10 cellular contexts compared by ENCODE assay signal in the genomic region with DNA sequence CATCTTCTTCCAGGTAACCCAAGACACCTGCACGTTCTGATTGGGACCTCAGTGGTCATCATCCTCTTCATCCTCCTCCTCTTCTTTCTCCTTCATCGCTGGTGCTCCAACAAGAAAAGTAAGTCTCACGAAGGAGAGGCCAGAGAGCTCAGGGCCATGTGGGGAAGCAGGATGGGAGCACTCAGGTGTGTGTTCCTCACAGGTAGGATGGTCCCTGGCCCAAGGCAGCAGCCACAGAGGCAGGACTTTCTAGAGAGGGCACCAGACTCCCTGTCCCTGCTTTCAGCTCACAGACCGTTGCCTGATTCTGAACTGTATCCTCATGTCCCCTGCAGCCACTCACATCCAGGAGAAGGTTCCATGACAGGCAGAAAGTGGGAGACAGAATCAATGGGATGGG. TPM values are rescaled to one million over a fixed set of nuclear protein-coding genes. Genes with fewer than 3 reads are reported as not detected.
"Had no signal": no experiment of that assay in that cellular context is flagged by ENCODE, and none has a peak within 500 bp of the region (broad histone marks: within the 10 kb centered on the region; RNA-seq: fewer than 3 reads in every experiment).

No MANE protein-coding gene starts in this region.

RNA-seq across cellular contexts. Expression of a gene that starts 3.1 kb away (rescaled TPM):
- total RNA-seq: OCI-LY7, PC-3, PC-9, Peyer's patch, Right ventricle myocardium inferior, Right ventricle myocardium superior, RPMI7951, SJCRH30, SJSA1, SK-MEL-5 had no signal

RNA-seq across cellular contexts. Expression of a gene that starts 28.2 kb away (rescaled TPM):
- total RNA-seq: OCI-LY7, PC-3, PC-9, Peyer's patch, Right ventricle myocardium inferior, Right ventricle myocardium superior, RPMI7951, SJCRH30, SJSA1, SK-MEL-5 had no signal

RNA-seq across cellular contexts. Expression of a gene that starts 36.9 kb away (rescaled TPM):
- total RNA-seq: OCI-LY7, PC-3, PC-9, Right ventricle myocardium inferior, Right ventricle myocardium superior, RPMI7951, SJCRH30, SJSA1, SK-MEL-5 had no signal

RNA-seq across cellular contexts. Expression of a gene that starts 42.2 kb away (rescaled TPM):
- total RNA-seq: OCI-LY7, PC-3, PC-9, Peyer's patch, Right ventricle myocardium inferior, Right ventricle myocardium superior, RPMI7951, SJCRH30, SJSA1, SK-MEL-5 had no signal

RNA-seq across cellular contexts. Expression of a gene that starts 49.8 kb away (rescaled TPM):
- total RNA-seq: OCI-LY7, PC-3, PC-9, Peyer's patch, Right ventricle myocardium inferior, Right ventricle myocardium superior, RPMI7951, SJCRH30, SJSA1, SK-MEL-5 had no signal
